ENCODE assay signal across 4 cellular contexts in the genomic region with DNA sequence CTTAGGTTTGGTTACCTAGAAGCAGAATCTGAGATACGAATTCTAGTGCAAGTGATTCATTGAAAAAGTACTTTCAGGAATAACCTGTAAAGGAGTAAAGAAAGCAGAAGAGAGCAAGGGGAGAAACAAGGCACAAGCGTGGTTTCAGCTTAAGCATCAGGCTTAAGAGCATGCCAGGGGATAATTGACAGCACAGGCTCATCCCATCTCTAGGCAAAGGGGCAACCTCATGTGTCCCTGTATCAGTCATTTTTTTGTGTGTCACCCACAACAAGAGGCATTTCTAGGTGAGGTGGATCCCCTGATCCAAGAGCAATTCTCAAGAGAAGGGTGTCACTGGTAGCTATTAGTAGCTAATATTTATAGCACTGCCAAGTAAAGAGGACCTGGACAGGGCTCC. TPM values are rescaled to one million over a fixed set of nuclear protein-coding genes. Genes with fewer than 3 reads are reported as not detected.
"Had no signal": no experiment of that assay in that cellular context is flagged by ENCODE, and none has a peak within 500 bp of the region (broad histone marks: within the 10 kb centered on the region; RNA-seq: fewer than 3 reads in every experiment).

No MANE protein-coding gene starts in this region.

- ATAC-seq: GM12878 had no signal

- DNase-seq: GDM1, GF-D8 had no signal

- H3K4me3 ChIP-seq: GM12878 had no signal

RNA-seq across cellular contexts. Expression of a gene that starts 8.0 kb away (rescaled TPM):
- total RNA-seq: G401 had no signal

RNA-seq across cellular contexts. Expression of a gene that starts 17.3 kb away (rescaled TPM):
- total RNA-seq: G401, GM12878 had no signal
- polyA plus RNA-seq: GM12878 had no signal

RNA-seq across cellular contexts. Expression of a gene that starts 24.5 kb away (rescaled TPM):
- total RNA-seq: G401, GM12878 had no signal
- polyA plus RNA-seq: GM12878 had no signal
